ENCODE assay signal across 22 cellular contexts in genomic region chr21:19648376-19648775, GRCh38.
DNase-seq lines count a peak whose midpoint lies in the region; ATAC-seq, FAIRE-seq and TF ChIP-seq lines count a peak whose summit lies in the region.
"Had no signal": no experiment of that assay in that cellular context is flagged by ENCODE, and none has a peak within 500 bp of the region (broad histone marks: within the 10 kb centered on the region; RNA-seq: fewer than 3 reads in every experiment).

No MANE protein-coding gene starts in this region.

- DNase-seq in HT1080 (ENCODE audit: low read depth) (peak; percentile 37), RWPE1 (ENCODE audit: low spot score) (peak; percentile 8), choroid plexus epithelial cell (ENCODE audit: low read depth) (peak; percentile 62), amniotic stem cell (lab: John Stamatoyannopoulos, UW) (no peak), NCI-H1417 (lab: John Stamatoyannopoulos, UW) (no peak), aorta (no peak), cardiac septum (ENCODE audit: low spot score) (no peak)
- DNase-seq: 8988T; Calu3; CD8-positive, alpha-beta T cell; DMS 273 treated with DMSO at 0.1 percent for 48 hours; DMS53; DND-41; EL; GOT3; H7; HFFc6; IMR-90 had no signal

- CTCF ChIA-PET in RWPE1 (lab: Yijun Ruan, JAX) = no interaction called here

- H3K4me3 ChIP-seq in choroid plexus epithelial cell (ENCODE audit: low read depth, low read length) (no peak overlapping the region), aorta (ENCODE audit: low read length in 2 of 2) (no peak overlapping the region)
- H3K4me3 ChIP-seq: BLaER1 treated with 17β-estradiol and CSF1 and Interleukin-3, amounts not matched to agents 10 nM and 100 nM; GM12878 had no signal

- intact Hi-C loops in aorta (cut with DNase I) = no loop called here
- intact Hi-C loops in cardiac septum (cut with DNase I) = no loop called here

- H3K27ac ChIP-seq in RWPE1 (no peak overlapping the region), aorta (ENCODE audit: low read depth in 1 of 2, low read length in 2 of 2) (no peak overlapping the region)
- H3K27ac ChIP-seq: BLaER1 treated with 17β-estradiol and CSF1 and Interleukin-3, amounts not matched to agents 10 nM and 100 nM had no signal

- H3K36me3 ChIP-seq in aorta (ENCODE audit: control insufficient read depth in 1 of 2, insufficient read depth in 2 of 2, low read length in 1 of 2) = no peaks in the 10 kb centered on the region
- H3K36me3 ChIP-seq: BLaER1 treated with 17β-estradiol and CSF1 and Interleukin-3, amounts not matched to agents 10 nM and 100 nM had no signal

- TF ChIP-seq CTCF in RWPE1 (conservative IDR thresholded peaks at IDR 0.05; ENCODE audit: low read depth) (no peak), choroid plexus epithelial cell (conservative IDR thresholded peaks at IDR 0.05; ENCODE audit: low read depth, low read length) (no peak)

- WGBS in aorta, 2 donors = 72 to 82% methylated on average over 2 of the region's 2 CpGs

- peak; percentile 29 for FAIRE-seq in A204.1 (lab: Jason Lieb, UNC)
- FAIRE-seq: GM12878 had no signal

- no peaks in the 10 kb centered on the region for H3K27me3 ChIP-seq in aorta (ENCODE audit: control insufficient read depth in 1 of 2, insufficient read depth in 2 of 2, low read length in 1 of 2)
- H3K27me3 ChIP-seq: BLaER1 treated with 17β-estradiol and CSF1 and Interleukin-3, amounts not matched to agents 10 nM and 100 nM had no signal

- POLR2A ChIA-PET in RWPE1 (lab: Yijun Ruan, JAX; ENCODE audit: low non-redundant PET) = no interaction called here

- no peaks in the 10 kb centered on the region for H3K4me1 ChIP-seq in aorta (ENCODE audit: control insufficient read depth in 1 of 2, insufficient read depth in 2 of 2, low read length in 2 of 2)
- H3K4me1 ChIP-seq: BLaER1 treated with 17β-estradiol and CSF1 and Interleukin-3, amounts not matched to agents 10 nM and 100 nM had no signal

- H3K9me3 ChIP-seq in aorta (ENCODE audit: control insufficient read depth, low read length) = no peaks in the 10 kb centered on the region
- H3K9me3 ChIP-seq: BLaER1 treated with 17β-estradiol and CSF1 and Interleukin-3, amounts not matched to agents 10 nM and 100 nM had no signal

- ATAC-seq in aorta (ENCODE audit: low FRiP score) = no peak
- ATAC-seq: CD8-positive, alpha-beta T cell; GM12878; HCT116 had no signal

Comparison
In these comparisons a context has a peak if more than half of its experiments do, and no peak if none do; other contexts are left out.
1. DNase-seq: peak in HT1080 (single experiment), RWPE1 (single experiment) and choroid plexus epithelial cell (single experiment); none in amniotic stem cell (single experiment), NCI-H1417 (0 of 3), aorta (0 of 2) and cardiac septum (single experiment).